Comparison of ENCODE assay signal across 8 cellular contexts in genomic region chr2:87075796-87076252, GRCh38. TPM values are rescaled to one million over a fixed set of nuclear protein-coding genes. Genes with fewer than 3 reads are reported as not detected.
DNase-seq lines count a peak whose midpoint lies in the region; ATAC-seq and TF ChIP-seq lines count a peak whose summit lies in the region.
"Not testable (repeated sequence)": the region's sequence is repeated elsewhere in the genome, so short reads cannot be mapped to it uniquely, and the experiment has no call there.

No MANE protein-coding gene starts in this region.

- H4K20me1 ChIP-seq in SU-DHL-6 (ENCODE audit: low read depth, low read length): not testable (repeated sequence)

- not testable (repeated sequence) for H3K79me2 ChIP-seq in SU-DHL-6 (ENCODE audit: insufficient read depth, low read length)

- peak; percentile 51 for DNase-seq in CD1c-positive myeloid dendritic cell (ENCODE audit: extremely low spot score)
- peak; percentile 32 for DNase-seq in GM20000 (ENCODE audit: low spot score)
- DNase-seq in activated naive CD4-positive, alpha-beta T cell treated with anti-CD3 and anti-CD28 coated beads, Interleukin-2, amount 50 U/mL, for 72 hours (ENCODE audit: low spot score in 2 of 2): peak; percentile 60 to 72
- DNase-seq in foreskin fibroblast: peak; percentile 30 to 62
- DNase-seq in myocyte (ENCODE audit: low read depth): peak; percentile 47
- peak; percentile 49 for DNase-seq in stimulated activated CD8-positive, alpha-beta memory T cell treated with anti-CD3 and anti-CD28 coated beads, Interleukin-12 subunit alpha, Interleukin-12 subunit beta, amount 100 ng/mL, for 4 hours (ENCODE audit: low read depth)

- H3K9me3 ChIP-seq in SU-DHL-6 (ENCODE audit: insufficient read depth, low read length): not testable (repeated sequence)

- not testable (repeated sequence) for H3F3A ChIP-seq in SU-DHL-6 (ENCODE audit: insufficient read depth)

- TF ChIP-seq CTCF in GM20000 (IDR thresholded peaks at IDR 0.05; ENCODE audit: extremely low read depth, missing control alignments); SU-DHL-6 (IDR thresholded peaks at IDR 0.05; ENCODE audit: insufficient read depth, low read length, poor library complexity, severe bottlenecking); foreskin fibroblast (IDR thresholded peaks at IDR 0.05; ENCODE audit: low read depth, low read length): not testable (repeated sequence)

- not testable (repeated sequence) for H3K9me3 Mint-ChIP-seq in activated naive CD4-positive, alpha-beta T cell treated with anti-CD3 and anti-CD28 coated beads, Interleukin-2, amount 50 U/mL, for 72 hours

- H3K27ac Mint-ChIP-seq in activated naive CD4-positive, alpha-beta T cell treated with anti-CD3 and anti-CD28 coated beads, Interleukin-2, amount 50 U/mL, for 72 hours: peak overlapping the region in 1 of 2 donors; percentile 97

- peak overlapping the region; percentile 34 for H2AFZ ChIP-seq in SU-DHL-6 (ENCODE audit: low read depth, low read length, severe bottlenecking)

- H3K4me3 ChIP-seq in SU-DHL-6 (ENCODE audit: insufficient read depth, low read length, poor library complexity, severe bottlenecking) (peak overlapping the region; percentile 59), foreskin fibroblast (ENCODE audit: low read depth in 1 of 2, low read length in 2 of 2) (peak overlapping the region; percentile 52 to 65)

- not testable (repeated sequence) for H3K36me3 ChIP-seq in SU-DHL-6 (ENCODE audit: low read length)

- ATAC-seq in HG03196 (IDR thresholded peaks at IDR 0.05; ENCODE audit: unreplicated experiment): peak; percentile 27
- ATAC-seq in activated naive CD4-positive, alpha-beta T cell treated with anti-CD3 and anti-CD28 coated beads, Interleukin-2, amount 50 U/mL, for 72 hours: peak; percentile 11 to 46

- H3K4me2 ChIP-seq in SU-DHL-6 (ENCODE audit: low read depth, low read length, poor library complexity, severe bottlenecking): peak overlapping the region; percentile 61

- H3K9ac ChIP-seq in SU-DHL-6 (ENCODE audit: low read length): peak overlapping the region; percentile 64

- H3K27ac ChIP-seq in SU-DHL-6 (ENCODE audit: low read depth, low read length): peak overlapping the region; percentile 65

- H3K9me2 ChIP-seq in SU-DHL-6 (replicated peaks; ENCODE audit: insufficient read depth, low read length): not testable (repeated sequence)

- H3K36me3 Mint-ChIP-seq in activated naive CD4-positive, alpha-beta T cell treated with anti-CD3 and anti-CD28 coated beads, Interleukin-2, amount 50 U/mL, for 72 hours: not testable (repeated sequence)

- not testable (repeated sequence) for H3K27me3 ChIP-seq in SU-DHL-6 (ENCODE audit: low read length)

RNA-seq across cellular contexts. Expression of gene PLGLB1, which starts 54.2 kb away (rescaled TPM):
- 1 to 10 TPM in 1 of 2 donors, under 1 TPM in 1; 0.50 to 2.3 TPM for total RNA-seq in activated naive CD4-positive, alpha-beta T cell treated with anti-CD3 and anti-CD28 coated beads, Interleukin-2, amount 50 U/mL, for 72 hours
- total RNA-seq in myocyte: 1.4 and 2.5 TPM in 2 replicates
- polyA plus RNA-seq in myocyte (2012): 0.77 TPM

Comparison
In these comparisons a context has a peak if more than half of its experiments do, and no peak if none do; other contexts are left out.
1. Peak in every context shown above with its lines: DNase-seq, ATAC-seq, H3K4me3 ChIP-seq and H3K27ac ChIP-seq.